11 cellular contexts compared by ENCODE assay signal in the genomic region with DNA sequence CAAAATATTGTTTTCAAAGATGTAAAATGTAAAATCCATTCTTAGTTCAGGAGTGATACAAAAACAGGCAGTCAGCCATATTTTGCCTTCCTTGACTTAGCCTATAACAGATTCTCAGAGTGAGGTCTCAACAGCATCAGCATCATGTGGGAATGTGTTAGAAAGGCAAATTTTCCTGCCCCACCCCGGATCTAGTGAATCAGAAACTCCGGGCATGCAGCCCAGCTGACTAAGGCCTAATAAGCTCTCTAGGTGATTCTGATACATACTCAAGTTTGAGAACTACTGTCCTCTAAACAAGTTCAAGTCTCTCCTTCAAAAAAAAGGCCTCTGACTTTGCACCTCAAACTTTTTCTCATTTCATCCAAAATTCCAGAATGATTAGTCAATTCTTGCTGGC. TPM values are rescaled to one million over a fixed set of nuclear protein-coding genes. Genes with fewer than 3 reads are reported as not detected.
A peak's percentile ranks its signal among the peaks of the same experiment; 100 is the strongest.
DNase-seq lines count a peak whose midpoint lies in the region; ATAC-seq and TF ChIP-seq lines count a peak whose summit lies in the region.
"Had no signal": no experiment of that assay in that cellular context is flagged by ENCODE, and none has a peak within 500 bp of the region (broad histone marks: within the 10 kb centered on the region; RNA-seq: fewer than 3 reads in every experiment).

No MANE protein-coding gene starts in this region.

- TF ChIP-seq CTCF in sigmoid colon (IDR thresholded peaks at IDR 0.05), result no peak

- H3K9me3 Mint-ChIP-seq in activated T-cell treated with anti-CD3 and anti-CD28 coated beads, Interleukin-2, amount 50 U/mL, for 4 hours, result no peaks in the 10 kb centered on the region

- no peak overlapping the region for H3K4me3 Mint-ChIP-seq in activated T-cell treated with anti-CD3 and anti-CD28 coated beads, Interleukin-2, amount 50 U/mL, for 4 hours

- no peaks in the 10 kb centered on the region for H3K9me3 ChIP-seq in sigmoid colon
- H3K9me3 ChIP-seq: lower lobe of right lung had no signal

- WGBS in sigmoid colon, 2 donors, result 15 to 61% methylated on average over 2 of the region's 2 CpGs

- intact Hi-C loops in sigmoid colon (cut with DNase I), result no loop called here

- H3K27ac ChIP-seq in sigmoid colon, result no peak overlapping the region
- H3K27ac ChIP-seq: lower lobe of right lung had no signal

- no peak overlapping the region for H3K4me3 ChIP-seq in sigmoid colon
- H3K4me3 ChIP-seq: lower lobe of right lung had no signal

- DNase-seq in GOT3 (lab: John Stamatoyannopoulos, UW) (peak; percentile 92), SW 1271 (lab: John Stamatoyannopoulos, UW) (peak; percentile 60 to 89), fibroblast of the conjunctiva (ENCODE audit: low read depth) (peak; percentile 94), sigmoid colon (peak; percentile 68)
- no peak for DNase-seq in activated T-cell treated with anti-CD3 and anti-CD28 coated beads, Interleukin-2, amount 50 U/mL, for 4 hours
- DNase-seq: activated CD8-positive, alpha-beta memory T cell treated with anti-CD3 and anti-CD28 coated beads for 24 hours; lower lobe of right lung; stimulated activated CD4-positive, alpha-beta T cell treated with anti-CD3 and anti-CD28 coated beads, Interleukin-2, amount 100 ng/mL, for 48 hours had no signal

- no peak for TF ChIP-seq POLR2A in sigmoid colon (IDR thresholded peaks at IDR 0.05)

- H3K4me1 ChIP-seq in sigmoid colon, result no peaks in the 10 kb centered on the region
- H3K4me1 ChIP-seq: lower lobe of right lung had no signal

- H3K27me3 ChIP-seq in sigmoid colon, result no peaks in the 10 kb centered on the region

- H3K36me3 ChIP-seq in sigmoid colon, result no peaks in the 10 kb centered on the region
- H3K36me3 ChIP-seq: lower lobe of right lung had no signal

- ATAC-seq in GM21619 (IDR thresholded peaks at IDR 0.05; ENCODE audit: unreplicated experiment) (no peak), GM21717 (IDR thresholded peaks at IDR 0.05; ENCODE audit: unreplicated experiment) (no peak), GM19324 (IDR thresholded peaks at IDR 0.05; ENCODE audit: low FRiP score, unreplicated experiment) (no peak)
- no peak for ATAC-seq in activated T-cell treated with anti-CD3 and anti-CD28 coated beads, Interleukin-2, amount 50 U/mL, for 4 hours
- ATAC-seq: lower lobe of right lung had no signal

- peaks cover 13% of the 10 kb centered on the region for H3K4me1 Mint-ChIP-seq in activated T-cell treated with anti-CD3 and anti-CD28 coated beads, Interleukin-2, amount 50 U/mL, for 4 hours (ENCODE audit: low read depth)

- no peaks in the 10 kb centered on the region for H3K36me3 Mint-ChIP-seq in activated T-cell treated with anti-CD3 and anti-CD28 coated beads, Interleukin-2, amount 50 U/mL, for 4 hours (ENCODE audit: insufficient read depth)

- no peak for TF ChIP-seq EP300 in sigmoid colon (IDR thresholded peaks at IDR 0.05)

- H3K27me3 Mint-ChIP-seq in activated T-cell treated with anti-CD3 and anti-CD28 coated beads, Interleukin-2, amount 50 U/mL, for 4 hours (ENCODE audit: low read depth), result no peaks in the 10 kb centered on the region

RNA-seq across cellular contexts. Expression of a gene that starts 46.9 kb away (rescaled TPM):
- total RNA-seq in sigmoid colon, result 10 to 100 TPM; 46.4 to 80.0 (median 53.1) TPM
- 10 to 100 TPM in 2 of 3 donors, 1 to 10 TPM in 1; 7.8 to 52.6 (median 46.2) TPM for polyA plus RNA-seq in sigmoid colon
- 100 to 1,000 TPM; 240 to 248 (median 245) TPM for total RNA-seq in activated T-cell treated with anti-CD3 and anti-CD28 coated beads, Interleukin-2, amount 50 U/mL, for 4 hours
